Comparison of ENCODE assay signal across 8 cellular contexts in genomic region chr12:75390899-75391538, GRCh38. TPM values are rescaled to one million over a fixed set of nuclear protein-coding genes. Genes with fewer than 3 reads are reported as not detected.
A peak's percentile ranks its signal among the peaks of the same experiment; 100 is the strongest.
DNase-seq lines count a peak whose midpoint lies in the region; ATAC-seq and TF ChIP-seq lines count a peak whose summit lies in the region.

GLIPR1L2 (plus strand) TSS chr12:75391089; CDS start chr12:75391117, 28 bp downstream.

- peak within 1 kb of the TSS; percentile 98 for H2BK120ac ChIP-seq in IMR-90 (ENCODE audit: low read depth, low read length)

- peak within 1 kb of the TSS; percentile 93 for H3K27ac Mint-ChIP-seq in activated T-cell treated with anti-CD3 and anti-CD28 coated beads, Interleukin-2, amount 50 U/mL, for 72 hours

- TF ChIP-seq CTCF in IMR-90 (conservative IDR thresholded peaks at IDR 0.05; ENCODE audit: low read depth, low read length) = peak; percentile 91
- peak; percentile 74 to 88 (median 80) for TF ChIP-seq CTCF in esophagus muscularis mucosa (IDR thresholded peaks at IDR 0.05)

- H3K4me3 ChIP-seq in IMR-90 (ENCODE audit: insufficient read depth, low read depth, low read length) = peak within 1 kb of the TSS; percentile 51
- peak within 1 kb of the TSS; percentile 53 to 68 (median 65) for H3K4me3 ChIP-seq in esophagus muscularis mucosa
- peak within 1 kb of the TSS; percentile 78 to 95 for H3K4me3 ChIP-seq in muscle layer of duodenum (ENCODE audit: low read depth in 1 of 2, low read length in 2 of 2)

- H3K9ac ChIP-seq in IMR-90 (ENCODE audit: low read depth, low read length) = peak within 1 kb of the TSS; percentile 74

- H3K14ac ChIP-seq in IMR-90 (replicated peaks; ENCODE audit: low read depth, low read length) = peak within 1 kb of the TSS; percentile 99

- peak within 1 kb of the TSS; percentile 88 to 96 for H3K4me3 Mint-ChIP-seq in activated T-cell treated with anti-CD3 and anti-CD28 coated beads, Interleukin-2, amount 50 U/mL, for 72 hours

- no peak for TF ChIP-seq POLR2A in IMR-90 (IDR thresholded peaks at IDR 0.05; ENCODE audit: low read depth, low read length)
- peak; percentile 70 for TF ChIP-seq POLR2A in esophagus muscularis mucosa (IDR thresholded peaks at IDR 0.05; ENCODE audit: low read depth)

- peak within 1 kb of the TSS; percentile 83 for H2BK20ac ChIP-seq in IMR-90 (ENCODE audit: low read depth, low read length)

- H3K56ac ChIP-seq in IMR-90 (ENCODE audit: extremely low read depth, insufficient read depth, low read length) = peak within 1 kb of the TSS; percentile 81

- H3K4me1 ChIP-seq in IMR-90 (ENCODE audit: control insufficient read depth, insufficient read depth, low read length) (0 out of 2 replicates have a peak, but pooled peaks cover 2% of the 10 kb centered on the region), esophagus muscularis mucosa (peaks cover 23 to 33% (median 32%) of the 10 kb centered on the region in 4 donors), muscle layer of duodenum (ENCODE audit: control insufficient read depth in 1 of 2, insufficient read depth in 2 of 2, low read length in 2 of 2) (peaks cover 0 to 15% of the 10 kb centered on the region in 2 donors)

- no peaks in the 10 kb centered on the region for H3K27me3 Mint-ChIP-seq in activated T-cell treated with anti-CD3 and anti-CD28 coated beads, Interleukin-2, amount 50 U/mL, for 72 hours (ENCODE audit: low read depth)

- dilution Hi-C loops in IMR-90 (cut with HindIII; ENCODE audit: low sequenced_read_pairs, unreplicated experiment) = no loop called here

- H3K9me3 ChIP-seq in IMR-90 (ENCODE audit: control insufficient read depth, insufficient read depth, low read length) (no peaks in the 10 kb centered on the region), esophagus muscularis mucosa (no peaks in the 10 kb centered on the region), muscle layer of duodenum (ENCODE audit: control insufficient read depth in 1 of 2, low read length in 2 of 2) (no peaks in the 10 kb centered on the region)

- H3K23ac ChIP-seq in IMR-90 (ENCODE audit: low read depth, low read length) = peak within 1 kb of the TSS; percentile 96

- H3K9me1 ChIP-seq in IMR-90 (ENCODE audit: insufficient read depth, low read length) = no peaks in the 10 kb centered on the region; the same call in 1 of the 2 replicates

- peak within 1 kb of the TSS; percentile 81 for H3K27ac ChIP-seq in IMR-90 (ENCODE audit: insufficient read depth, low read length)
- H3K27ac ChIP-seq in esophagus muscularis mucosa (replicated peaks in 1 of 4) = peak within 1 kb of the TSS; percentile 85 to 93 (median 88)
- H3K27ac ChIP-seq in muscle layer of duodenum (ENCODE audit: low read length) = peak within 1 kb of the TSS; percentile 97

- peak within 1 kb of the TSS; percentile 97 for H4K91ac ChIP-seq in IMR-90 (ENCODE audit: insufficient read depth, low read depth, low read length)

- peak within 1 kb of the TSS; percentile 73 for H3K4me2 ChIP-seq in IMR-90 (ENCODE audit: low read depth, low read length)

- H3K4ac ChIP-seq in IMR-90 (ENCODE audit: low read depth, low read length) = peak within 1 kb of the TSS; percentile 97

- no peaks in the 10 kb centered on the region for H3K36me3 ChIP-seq in IMR-90 (ENCODE audit: control insufficient read depth, insufficient read depth, low read length)
- H3K36me3 ChIP-seq in esophagus muscularis mucosa = no peaks in the 10 kb centered on the region
- peaks cover 0 to 3% of the 10 kb centered on the region in 2 donors for H3K36me3 ChIP-seq in muscle layer of duodenum (ENCODE audit: control insufficient read depth in 1 of 2, insufficient read depth in 2 of 2, low read length in 2 of 2)

- POLR2A ChIA-PET in IMR-90 (lab: Charles Lee; ENCODE audit: unreplicated experiment) = interaction anchor here (0.7 kb wide), 1 partner anchor 759 kb away, joined by 5 read pairs; no protein-coding TSS in a partner anchor

- 0 out of 2 replicates have a peak within 1 kb of the TSS, but pooled peaks have one; percentile 36 for H2AK5ac ChIP-seq in IMR-90 (ENCODE audit: low read depth, low read length)

- peaks cover 35% of the 10 kb centered on the region for H3K4me1 Mint-ChIP-seq in activated T-cell treated with anti-CD3 and anti-CD28 coated beads, Interleukin-2, amount 50 U/mL, for 72 hours (ENCODE audit: low read depth)

- peak; percentile 66 for TF ChIP-seq RAD21 in IMR-90 (IDR thresholded peaks at IDR 0.05; ENCODE audit: low read length)

- peak within 1 kb of the TSS; percentile 86 for H2AK9ac ChIP-seq in IMR-90 (replicated peaks; ENCODE audit: low read depth, low read length, poor library complexity)

- peak within 1 kb of the TSS; percentile 83 for H2BK5ac ChIP-seq in IMR-90 (ENCODE audit: low read depth, low read length, poor library complexity, severe bottlenecking)

- H4K20me1 ChIP-seq in IMR-90 (ENCODE audit: insufficient read depth, low read length) = no peaks in the 10 kb centered on the region

- H4K8ac ChIP-seq in IMR-90 (ENCODE audit: low read depth in 2 of 2, low read length in 2 of 2) = peak within 1 kb of the TSS; percentile 99

- H3K27me3 ChIP-seq in IMR-90 (ENCODE audit: control insufficient read depth, insufficient read depth, low read length) = no peaks in the 10 kb centered on the region
- H3K27me3 ChIP-seq in esophagus muscularis mucosa = no peaks in the 10 kb centered on the region
- no peaks in the 10 kb centered on the region for H3K27me3 ChIP-seq in muscle layer of duodenum (ENCODE audit: low read depth, low read length)

- H4K5ac ChIP-seq in IMR-90 (ENCODE audit: low read depth, low read length) = peak within 1 kb of the TSS; percentile 73

- no peaks in the 10 kb centered on the region for H3K79me1 ChIP-seq in IMR-90 (ENCODE audit: low read depth in 1 of 2, low read length in 2 of 2)

- peak within 1 kb of the TSS; percentile 79 for H3K18ac ChIP-seq in IMR-90 (ENCODE audit: low read depth, low read length)

- CTCF ChIA-PET in IMR-90 (lab: Yijun Ruan, JAX) = interaction anchor here (0.6 to 1.6 kb wide), 10 partner anchors 9 to 719 kb away, joined by 3 to 8 read pairs (median 4); no protein-coding TSS in a partner anchor

- intact Hi-C loops in IMR-90 (cut with micrococcal nuclease) (loop anchor here (1.0 to 2.0 kb wide), 4 partner anchors 56 to 114 kb away; partner anchors contain the start of genes GLIPR1 and GLIPR1L1), esophagus muscularis mucosa (cut with DNase I) (loop anchor here (5.0 kb wide), 1 partner anchor 91 kb away; the partner anchor contains the start of gene GLIPR1)

- no TSS peak for BruUV-seq in IMR-90 (replicated peaks; lab: Mats Ljungman, UMichigan)

- in situ Hi-C loops in IMR-90 (cut with MboI; ENCODE audit: low sequenced_read_pairs) = no loop called here

- DNase-seq in DMS153 treated with DMSO at 0.1 percent for 48 hours (lab: John Stamatoyannopoulos, UW; ENCODE audit: unreplicated experiment) (peak; percentile 95), IMR-90 (peak; percentile 97), OCI-M2 (lab: John Stamatoyannopoulos, UW; ENCODE audit: unreplicated experiment) (peak; percentile 81), esophagus muscularis mucosa (ENCODE audit: extremely low spot score) (peak; percentile 97)
- peak; percentile 91 to 93 for DNase-seq in activated T-cell treated with anti-CD3 and anti-CD28 coated beads, Interleukin-2, amount 50 U/mL, for 72 hours
- peak; percentile 77 for DNase-seq in stimulated activated CD8-positive, alpha-beta memory T cell treated with anti-CD3 and anti-CD28 coated beads, Interleukin-7, amount 100 ng/mL, for 24 hours (ENCODE audit: low read depth)

- H3K36me3 Mint-ChIP-seq in activated T-cell treated with anti-CD3 and anti-CD28 coated beads, Interleukin-2, amount 50 U/mL, for 72 hours (ENCODE audit: insufficient read depth in 2 of 2) = no peaks in the 10 kb centered on the region

- H3K9me3 Mint-ChIP-seq in activated T-cell treated with anti-CD3 and anti-CD28 coated beads, Interleukin-2, amount 50 U/mL, for 72 hours = peaks cover 0 to 3% of the 10 kb centered on the region in 2 donors

- no peak for TF ChIP-seq EP300 in esophagus muscularis mucosa (IDR thresholded peaks at IDR 0.05)

- H2BK15ac ChIP-seq in IMR-90 (ENCODE audit: low read depth, low read length) = peak within 1 kb of the TSS; percentile 100

- peak; percentile 98 for ATAC-seq in GM21528 (IDR thresholded peaks at IDR 0.05; ENCODE audit: low FRiP score, unreplicated experiment)
- ATAC-seq in IMR-90 (ENCODE audit: low read depth) = peak; percentile 99
- ATAC-seq in activated T-cell treated with anti-CD3 and anti-CD28 coated beads, Interleukin-2, amount 50 U/mL, for 72 hours (replicated peaks in 1 of 2) = peak; percentile 97

- H2AFZ ChIP-seq in IMR-90 (replicated peaks; ENCODE audit: low read length, poor library complexity) = peak within 1 kb of the TSS; percentile 98

- WGBS in IMR-90 (ENCODE audit: extremely low coverage in 2 of 2, insufficient read length in 1 of 2), 2 experiments = 6% methylated on average over 25 of the region's 36 CpGs; no CpG with 5 or more reads in 1 of the 2 experiments
- 2% methylated on average over 31 of the region's 36 CpGs for WGBS in esophagus muscularis mucosa

TF ChIP-seq in IMR-90, 13 proteins besides CTCF, POLR2A, EP300 and RAD21:
- TF ChIP-seq SMC3 (IDR thresholded peaks at IDR 0.05; ENCODE audit: low read depth, low read length) (peak; percentile 60), USF2 (IDR thresholded peaks at IDR 0.05; ENCODE audit: low read depth, low read length) (peak; percentile 32; the same call in 1 of the 2 replicates), MAZ (IDR thresholded peaks at IDR 0.05; ENCODE audit: borderline replicate concordance, low read depth, low read length) (peak; percentile 97), MAFK (IDR thresholded peaks at IDR 0.05; ENCODE audit: low read depth, low read length) (no peak)

RNA-seq across cellular contexts. Expression of gene GLIPR1L2, which starts in this region (rescaled TPM):
- total RNA-seq in IMR-90 (2012; rRNA removed) (not detected in 2 replicates), esophagus muscularis mucosa (1 to 10 TPM in 2 of 4 donors, under 1 TPM in 2; 0.17 to 4.5 (median 1.0) TPM)
- polyA plus RNA-seq in IMR-90 (2012; rRNA removed) = 0.07 and 0.13 TPM in 2 replicates
- polyA plus RNA-seq in IMR-90 (2012; cell fraction: cytosol; rRNA removed) = 0.02 TPM in 2 replicates
- 0.03 TPM in 1 of 2 replicates, not detected in the other for polyA plus RNA-seq in IMR-90 (2012; cell fraction: nucleus; rRNA removed; ENCODE audit: low replicate concordance)
- under 1 TPM; 0.16 to 0.50 TPM for total RNA-seq in activated T-cell treated with anti-CD3 and anti-CD28 coated beads, Interleukin-2, amount 50 U/mL, for 72 hours

Comparison
In these comparisons a context has a peak if more than half of its experiments do, and no peak if none do; other contexts are left out.
1. Peak in every context shown above with its lines: DNase-seq, ATAC-seq, H3K4me3 ChIP-seq and H3K27ac ChIP-seq.
2. Peak in DNase-seq, ATAC-seq, H3K4me3 ChIP-seq, H3K27ac ChIP-seq, H3K9ac ChIP-seq and H3K4me2 ChIP-seq in IMR-90; RNA of the gene not detected or under 1 TPM.
3. Peak in DNase-seq and ATAC-seq in activated T-cell treated with anti-CD3 and anti-CD28 coated beads, Interleukin-2, amount 50 U/mL, for 72 hours; RNA of the gene not detected or under 1 TPM.